Comparison of ENCODE assay signal across 1 cellular context in the genomic region with DNA sequence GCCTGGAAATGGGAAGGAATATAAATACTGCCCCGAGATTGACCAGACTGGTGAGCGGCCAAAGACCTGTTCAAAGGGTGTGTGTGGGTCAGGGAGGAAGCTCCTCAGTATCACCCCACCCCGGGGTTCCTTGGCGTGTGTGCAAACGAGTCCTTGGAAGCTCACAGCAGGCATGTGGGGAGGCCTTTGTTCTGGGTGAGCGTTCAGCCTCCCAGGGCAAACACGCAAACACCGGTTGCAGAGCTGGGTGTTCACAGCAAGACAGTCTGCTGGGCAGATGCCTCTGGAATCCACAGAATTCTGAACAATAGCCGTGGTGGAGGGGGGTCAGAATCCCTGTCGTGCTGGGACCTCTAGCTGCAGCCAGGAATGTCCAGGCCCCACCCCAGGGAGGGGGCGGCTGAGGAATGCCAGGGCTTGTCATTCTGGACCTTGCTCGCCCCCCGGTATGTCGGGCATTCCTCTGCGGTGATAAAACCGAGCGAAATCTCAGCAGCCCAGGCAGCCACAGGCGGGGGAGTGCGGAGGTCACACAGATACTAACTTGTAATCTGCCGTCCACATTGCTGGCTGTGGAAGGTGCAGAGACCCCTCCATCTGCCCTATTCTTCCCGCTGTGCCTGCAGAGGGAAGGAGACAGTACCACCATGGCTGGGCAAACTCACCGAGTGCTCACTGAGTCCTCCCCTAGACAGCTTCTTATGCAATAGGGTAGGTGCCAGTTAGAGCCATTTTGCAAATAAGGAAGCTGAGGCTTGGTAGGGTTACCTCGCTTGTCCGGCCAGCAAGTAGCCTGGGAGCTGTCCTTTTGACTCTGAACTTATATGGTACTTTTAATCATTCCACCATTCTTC.
TF ChIP-seq lines count a peak whose summit lies in the region.

No MANE protein-coding gene starts in this region.

TF ChIP-seq in HCT116, 20 proteins besides CTCF, POLR2A, EP300 and RAD21:
- 0 out of 2 replicates have a peak, but pooled peaks have one; percentile 23 for TF ChIP-seq ZFX (IDR thresholded peaks at IDR 0.05)
- TF ChIP-seq EGR1 (IDR thresholded peaks at IDR 0.05; ENCODE audit: low read depth), result peak; percentile 87
